ENCODE assay signal across 9 cellular contexts in the genomic region with DNA sequence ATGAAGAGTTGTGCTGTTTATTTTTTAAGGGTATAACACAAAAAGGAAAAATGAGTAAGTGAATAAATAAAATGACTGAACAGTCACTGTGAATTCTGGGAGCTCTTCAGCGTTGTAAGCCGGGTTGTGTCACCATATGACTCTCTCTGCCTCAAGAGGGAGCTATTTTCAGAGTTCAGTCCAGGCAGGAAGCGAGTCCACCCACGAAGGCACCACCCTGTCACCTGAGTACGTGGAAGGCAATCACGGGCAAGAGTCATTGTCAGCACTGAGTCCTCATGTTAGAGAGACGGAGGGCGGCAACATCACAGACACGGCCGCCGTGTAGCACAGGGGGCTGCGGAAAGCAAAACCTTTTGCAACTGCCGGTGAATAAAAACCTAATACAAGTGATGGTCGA.
DNase-seq lines count a peak whose midpoint lies in the region; ATAC-seq and TF ChIP-seq lines count a peak whose summit lies in the region.
"Had no signal": no experiment of that assay in that cellular context is flagged by ENCODE, and none has a peak within 500 bp of the region (broad histone marks: within the 10 kb centered on the region; RNA-seq: fewer than 3 reads in every experiment).

No MANE protein-coding gene starts in this region.

- peaks cover 5 to 12% (median 7%) of the 10 kb centered on the region in 3 donors for H3K27me3 Mint-ChIP-seq in CD14-positive monocyte (ENCODE audit: low read depth in 3 of 3)
- no peaks in the 10 kb centered on the region for H3K27me3 Mint-ChIP-seq in activated CD4-positive, alpha-beta T cell treated with anti-CD3 and anti-CD28 coated beads for 36 hours

- H3K9me3 Mint-ChIP-seq in CD14-positive monocyte: peaks cover 0 to 7% (median 0%) of the 10 kb centered on the region in 7 donors
- H3K9me3 Mint-ChIP-seq in activated CD4-positive, alpha-beta T cell treated with anti-CD3 and anti-CD28 coated beads for 36 hours (ENCODE audit: low read depth): no peaks in the 10 kb centered on the region
- H3K9me3 Mint-ChIP-seq: memory B cell had no signal

- H3K4me1 Mint-ChIP-seq in CD14-positive monocyte: no peaks in the 10 kb centered on the region
- peaks cover 4% of the 10 kb centered on the region for H3K4me1 Mint-ChIP-seq in activated CD4-positive, alpha-beta T cell treated with anti-CD3 and anti-CD28 coated beads for 36 hours
- H3K4me1 Mint-ChIP-seq: memory B cell had no signal

- H3K36me3 ChIP-seq in HAP-1 (replicated peaks): no peaks in the 10 kb centered on the region
- no peaks in the 10 kb centered on the region for H3K36me3 ChIP-seq in iPS-15b (ENCODE audit: control insufficient read depth, insufficient read depth, low read length)

- no peaks in the 10 kb centered on the region for H3K36me3 Mint-ChIP-seq in CD14-positive monocyte
- no peaks in the 10 kb centered on the region for H3K36me3 Mint-ChIP-seq in activated CD4-positive, alpha-beta T cell treated with anti-CD3 and anti-CD28 coated beads for 36 hours (ENCODE audit: low read depth)

- no peak overlapping the region for H3K4me3 Mint-ChIP-seq in CD14-positive monocyte
- no peak overlapping the region for H3K4me3 Mint-ChIP-seq in activated CD4-positive, alpha-beta T cell treated with anti-CD3 and anti-CD28 coated beads for 36 hours
- H3K4me3 Mint-ChIP-seq: memory B cell had no signal

- H3K9me3 ChIP-seq in HAP-1 (no peaks in the 10 kb centered on the region), iPS-15b (ENCODE audit: control insufficient read depth, insufficient read depth, low read length) (no peaks in the 10 kb centered on the region)

- H3K27ac Mint-ChIP-seq in CD14-positive monocyte: no peak overlapping the region
- no peak overlapping the region for H3K27ac Mint-ChIP-seq in activated CD4-positive, alpha-beta T cell treated with anti-CD3 and anti-CD28 coated beads for 36 hours
- H3K27ac Mint-ChIP-seq: memory B cell had no signal

- in situ Hi-C loops in HAP-1 (cut with MboI; ENCODE audit: low sequenced_read_pairs): no loop called here

- DNase-seq in CD14-positive monocyte (ENCODE audit: low spot score) (no peak), HAP-1 (ENCODE audit: low spot score in 2 of 2) (peak; percentile 3 to 34), GOT3 (lab: John Stamatoyannopoulos, UW) (no peak), NCI-H1105 (lab: John Stamatoyannopoulos, UW) (no peak), NCI-H1436 treated with DMSO at 0.1 percent for 48 hours (lab: John Stamatoyannopoulos, UW) (no peak)
- DNase-seq in activated CD4-positive, alpha-beta T cell treated with anti-CD3 and anti-CD28 coated beads for 36 hours: peak; percentile 64

- no peak overlapping the region for H3K9ac ChIP-seq in iPS-15b (ENCODE audit: low read depth, low read length)

- CTCF ChIA-PET in activated CD4-positive, alpha-beta T cell treated with anti-CD3 and anti-CD28 coated beads for 36 hours (lab: Charles Lee): interaction anchor here (0.6 to 1.2 kb wide), 4 partner anchors 10 to 323 kb away, joined by 3 to 5 read pairs (median 3); no protein-coding TSS in a partner anchor

- intact Hi-C loops in CD14-positive monocyte (cut with micrococcal nuclease): no loop called here
- intact Hi-C loops in activated CD4-positive, alpha-beta T cell treated with anti-CD3 and anti-CD28 coated beads for 36 hours (cut with DNase I, micrococcal nuclease): no loop called here

- TF ChIP-seq CTCF in CD14-positive monocyte (IDR thresholded peaks at IDR 0.05): peak; percentile 16

- POLR2A ChIA-PET in activated CD4-positive, alpha-beta T cell treated with anti-CD3 and anti-CD28 coated beads for 36 hours (lab: Charles Lee): no interaction called here

- H3K27me3 ChIP-seq in HAP-1 (ENCODE audit: low read depth) (no peaks in the 10 kb centered on the region), iPS-15b (ENCODE audit: control insufficient read depth, insufficient read depth, low read length) (no peaks in the 10 kb centered on the region)

- peak; percentile 92 for ATAC-seq in activated CD4-positive, alpha-beta T cell treated with anti-CD3 and anti-CD28 coated beads for 36 hours
- ATAC-seq in HG02938 (IDR thresholded peaks at IDR 0.05; ENCODE audit: unreplicated experiment): no peak

- H3K4me1 ChIP-seq in HAP-1: no peaks in the 10 kb centered on the region
- peaks cover 2% of the 10 kb centered on the region for H3K4me1 ChIP-seq in iPS-15b (ENCODE audit: control insufficient read depth, insufficient read depth, low read length)

- H3K4me3 ChIP-seq in HAP-1: no peak overlapping the region
- peak overlapping the region; percentile 28 for H3K4me3 ChIP-seq in iPS-15b (ENCODE audit: low read depth, low read length)

Comparison
In these comparisons a context has a peak if more than half of its experiments do, and no peak if none do; other contexts are left out.
1. DNase-seq: peak in HAP-1 (2 of 2) and activated CD4-positive, alpha-beta T cell treated with anti-CD3 and anti-CD28 coated beads for 36 hours (single experiment); none in CD14-positive monocyte (single experiment), GOT3 (single experiment), NCI-H1105 (single experiment) and NCI-H1436 treated with DMSO at 0.1 percent for 48 hours (single experiment).